8 cellular contexts compared by ENCODE assay signal in the genomic region with DNA sequence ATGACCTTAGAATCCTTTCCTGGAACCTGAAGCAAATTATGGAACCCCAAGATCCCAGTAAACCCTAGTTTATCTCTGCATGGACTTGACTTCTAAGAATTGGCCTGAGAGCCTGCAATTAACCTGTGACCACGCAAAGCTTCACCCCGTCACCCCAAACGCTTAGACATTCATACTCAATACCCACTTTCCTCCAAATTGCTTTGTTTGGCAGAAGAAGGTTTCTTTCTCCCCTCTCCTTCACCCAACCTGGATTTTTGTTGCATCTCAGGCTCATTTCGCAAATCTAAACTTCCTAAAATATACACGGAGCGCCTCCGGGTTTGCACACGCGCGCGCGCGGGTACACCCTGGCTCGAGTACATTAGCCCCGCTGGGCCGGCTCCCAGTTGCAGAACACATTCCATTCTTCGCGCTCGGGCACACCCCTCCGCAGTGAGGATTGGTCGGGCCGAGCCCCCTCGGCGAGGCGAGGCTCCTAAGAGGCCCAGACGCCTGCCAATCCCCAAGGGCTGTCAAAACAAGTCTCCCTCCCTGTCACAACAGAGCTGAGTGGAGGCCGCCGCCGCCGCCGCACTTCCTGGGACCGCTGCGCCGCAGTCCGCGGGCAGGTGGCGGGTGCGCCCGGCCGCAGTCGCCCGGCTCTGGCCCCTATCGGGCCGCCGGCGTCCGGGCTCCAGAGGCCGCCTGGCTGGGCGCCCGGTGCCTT. TPM values are rescaled to one million over a fixed set of nuclear protein-coding genes. Genes with fewer than 3 reads are reported as not detected.
DNase-seq lines count a peak whose midpoint lies in the region; ATAC-seq and TF ChIP-seq lines count a peak whose summit lies in the region.

A gene (plus strand): TSS at position 545 of the 709 bp plus-strand sequence.

- peak; percentile 98 for ATAC-seq in CD8-positive, alpha-beta T cell
- peak; percentile 100 for ATAC-seq in GM21360 (IDR thresholded peaks at IDR 0.05; ENCODE audit: unreplicated experiment)

- peak within 1 kb of the TSS; percentile 92 for H3K4me3 Mint-ChIP-seq in CD8-positive, alpha-beta T cell
- H3K4me3 Mint-ChIP-seq in endodermal cell: peak within 1 kb of the TSS; percentile 63

- H3K27me3 ChIP-seq in CD8-positive, alpha-beta T cell (ENCODE audit: insufficient read depth, low read length): no peaks in the 10 kb centered on the region
- H3K27me3 ChIP-seq in endodermal cell (ENCODE audit: control insufficient read depth, insufficient read depth, low read length, poor library complexity, severe bottlenecking): peaks cover 67% of the 10 kb centered on the region

- no peaks in the 10 kb centered on the region for H3K9me3 Mint-ChIP-seq in CD8-positive, alpha-beta T cell
- H3K9me3 Mint-ChIP-seq in endodermal cell: no peaks in the 10 kb centered on the region

- 1 to 3% methylated on average over 22 to 50 of the region's 50 CpGs for WGBS in endodermal cell (ENCODE audit: insufficient coverage in 1 of 2, insufficient read length in 1 of 2), 2 experiments

- no peaks in the 10 kb centered on the region for H3K27me3 Mint-ChIP-seq in CD8-positive, alpha-beta T cell (ENCODE audit: low read depth)
- peaks cover 72% of the 10 kb centered on the region for H3K27me3 Mint-ChIP-seq in endodermal cell (ENCODE audit: insufficient read depth)

- H3K36me3 ChIP-seq in CD8-positive, alpha-beta T cell (ENCODE audit: insufficient read depth, low read length): no peaks in the 10 kb centered on the region
- no peaks in the 10 kb centered on the region for H3K36me3 ChIP-seq in endodermal cell (ENCODE audit: control insufficient read depth, insufficient read depth, low read length)

- H3K27ac ChIP-seq in CD8-positive, alpha-beta T cell (ENCODE audit: low read depth, low read length): peak within 1 kb of the TSS; percentile 53
- no peak within 1 kb of the TSS for H3K27ac ChIP-seq in endodermal cell (ENCODE audit: low read depth, low read length)

- H3K9me3 ChIP-seq in CD8-positive, alpha-beta T cell (ENCODE audit: low read length): no peaks in the 10 kb centered on the region
- H3K9me3 ChIP-seq in endodermal cell (ENCODE audit: control insufficient read depth, low read length): no peaks in the 10 kb centered on the region

- peaks cover 44% of the 10 kb centered on the region for H3K4me1 ChIP-seq in CD8-positive, alpha-beta T cell (ENCODE audit: insufficient read depth, low read length)
- H3K4me1 ChIP-seq in endodermal cell (ENCODE audit: control insufficient read depth, insufficient read depth, low read length): no peaks in the 10 kb centered on the region

- CTCF ChIA-PET in CD8-positive, alpha-beta T cell (lab: Charles Lee): interaction anchor here (0.8 to 1.8 kb wide), 7 partner anchors 10 to 495 kb away, joined by 3 to 13 read pairs (median 3); no protein-coding TSS in a partner anchor

- peak within 1 kb of the TSS; percentile 89 for H3K27ac Mint-ChIP-seq in CD8-positive, alpha-beta T cell
- no peak within 1 kb of the TSS for H3K27ac Mint-ChIP-seq in endodermal cell

- H3K4me1 Mint-ChIP-seq in CD8-positive, alpha-beta T cell (ENCODE audit: low read depth): peaks cover 44% of the 10 kb centered on the region
- peaks cover 10% of the 10 kb centered on the region for H3K4me1 Mint-ChIP-seq in endodermal cell

- POLR2A ChIA-PET in CD8-positive, alpha-beta T cell (lab: Charles Lee): interaction anchor here (1.0 to 1.9 kb wide), 6 partner anchors 9 to 323 kb away, joined by 3 to 10 read pairs (median 4); a partner anchor contains a TSS

- intact Hi-C loops in CD8-positive, alpha-beta T cell (cut with DNase I, micrococcal nuclease): loop anchor here in 1 of 2 experiments (2.0 kb wide), 2 partner anchors 43 to 1165 kb away; a partner anchor contains a TSS

- no peak within 1 kb of the TSS for H3K9ac ChIP-seq in endodermal cell (ENCODE audit: extremely low read depth, low read length, poor library complexity, severe bottlenecking)

- peak within 1 kb of the TSS; percentile 67 for H3K4me3 ChIP-seq in CD8-positive, alpha-beta T cell (ENCODE audit: low read depth, low read length)
- peak within 1 kb of the TSS; percentile 77 for H3K4me3 ChIP-seq in endodermal cell (ENCODE audit: low read length)

- no peaks in the 10 kb centered on the region for H3K36me3 Mint-ChIP-seq in CD8-positive, alpha-beta T cell
- no peaks in the 10 kb centered on the region for H3K36me3 Mint-ChIP-seq in endodermal cell (ENCODE audit: low read depth)

- peak; percentile 77 to 93 (median 87) for DNase-seq in CD8-positive, alpha-beta T cell
- DNase-seq in HS-27A (ENCODE audit: low read depth) (peak; percentile 64), NOMO-1 treated with DMSO at 0.1 percent for 48 hours (lab: John Stamatoyannopoulos, UW; ENCODE audit: unreplicated experiment) (peak; percentile 77), endodermal cell (peak; percentile 98), mesenteric fat pad (ENCODE audit: low spot score) (peak; percentile 93)
- peak; percentile 85 for DNase-seq in activated CD8-positive, alpha-beta memory T cell treated with anti-CD3 and anti-CD28 coated beads, Interleukin-2, amount 50 U/mL, for 4 hours
- peak; percentile 77 for DNase-seq in stimulated activated CD8-positive, alpha-beta memory T cell treated with anti-CD3 and anti-CD28 coated beads, Interleukin-12 subunit alpha, Interleukin-12 subunit beta, amount 100 ng/mL, for 4 hours (ENCODE audit: low read depth)

- TF ChIP-seq CTCF in CD8-positive, alpha-beta T cell (IDR thresholded peaks at IDR 0.05): no peak
- no peak for TF ChIP-seq CTCF in endodermal cell (conservative IDR thresholded peaks at IDR 0.05)

RNA-seq across cellular contexts. Expression of the gene that starts here (rescaled TPM):
- 1 to 10 TPM; 8.2 to 8.3 TPM for total RNA-seq in CD8-positive, alpha-beta T cell
- total RNA-seq in endodermal cell: under 1 TPM; 0.04 to 0.11 TPM
- polyA plus RNA-seq in endodermal cell (2013, experiment 1 of 2): 1.4 TPM
- polyA plus RNA-seq in endodermal cell (2013, experiment 2 of 2): 1.1 TPM
- total RNA-seq in mesenteric fat pad: 3.6 TPM
